In the genomic region with DNA sequence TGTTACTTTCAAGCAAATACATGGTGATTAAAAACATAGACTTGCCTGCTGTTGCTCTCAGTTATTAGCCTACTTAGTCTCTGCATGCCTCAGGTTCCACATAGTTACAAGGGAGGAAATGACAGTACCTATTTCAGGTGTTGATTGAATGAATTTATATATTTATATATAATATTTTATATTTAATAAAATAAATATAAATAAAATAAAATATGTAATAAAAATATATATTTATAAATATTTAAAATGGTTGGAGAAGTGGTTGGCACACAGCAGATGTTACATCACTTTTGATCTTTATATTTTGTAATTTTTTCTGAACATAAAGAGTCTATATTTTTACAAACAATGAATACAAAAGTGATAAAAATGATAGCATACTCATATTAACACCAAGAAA, we compare ENCODE assay signal across 11 cellular contexts.
"Had no signal": no experiment of that assay in that cellular context is flagged by ENCODE, and none has a peak within 500 bp of the region (broad histone marks: within the 10 kb centered on the region; RNA-seq: fewer than 3 reads in every experiment).

No MANE protein-coding gene starts in this region.

- ATAC-seq: GM23338, HCT116 had no signal

- FAIRE-seq: H1, H54 had no signal

- H3K27ac ChIP-seq: GM23248 had no signal

- DNase-seq: GM23248, GOT3, H7, H9, HCEC 1CT, HFFc6 had no signal

- H3K36me3 ChIP-seq: HAP-1 had no signal

- H3K9me3 ChIP-seq: HAP-1 had no signal

- H3K4me3 ChIP-seq: GM23248, GM23338, HAP-1 had no signal

- H3K4me1 ChIP-seq: HAP-1 had no signal

- H3K27ac Mint-ChIP-seq: GM23338, H9, HFFc6 had no signal

- H3K4me3 Mint-ChIP-seq: GM23338, H9, HFFc6 had no signal

- H3K4me1 Mint-ChIP-seq: GM23338, H9 had no signal
